In genomic region chr2:66794115-66794514, GRCh38 we compare ENCODE assay signal across 21 cellular contexts.
DNase-seq lines count a peak whose midpoint lies in the region; TF ChIP-seq lines count a peak whose summit lies in the region.
"Had no signal": no experiment of that assay in that cellular context is flagged by ENCODE, and none has a peak within 500 bp of the region (broad histone marks: within the 10 kb centered on the region; RNA-seq: fewer than 3 reads in every experiment).

No MANE protein-coding gene starts in this region.

- POLR2A ChIA-PET in MCF 10A (lab: Yijun Ruan, JAX): interaction anchor here (1.5 kb wide), 1 partner anchor 11 kb away, joined by 7 read pairs; no protein-coding TSS in a partner anchor

- DNase-seq in M059J (ENCODE audit: low read depth): peak; percentile 6
- peak; percentile 17 for DNase-seq in cerebellum (ENCODE audit: low spot score)
- DNase-seq in MCF 10A (ENCODE audit: unreplicated experiment): no peak
- no peak for DNase-seq in NCI-H146 (lab: John Stamatoyannopoulos, UW)
- DNase-seq in activated T-cell treated with anti-CD3 and anti-CD28 coated beads, Interleukin-2, amount 50 U/mL, for 24 hours: no peak
- no peak for DNase-seq in posterior vena cava (ENCODE audit: low spot score)
- DNase-seq: Caco-2; CD4-positive, alpha-beta memory T cell; GDM1; Karpas-422; MV-4-11; NCI-H1105; NCI-H2029; NCI-H446 treated with DMSO at 0.1 percent for 48 hours; NCI-H526; NCI-H82; NK-92 treated with Interleukin-12 subunit alpha and Interleukin-12 subunit beta, amount 100 ng/mL, for 24 hours; PC-3 had no signal

- CTCF ChIA-PET in MCF 10A (lab: Yijun Ruan, JAX): no interaction called here

- peak overlapping the region; percentile 81 to 91 (median 83) for H3K27ac Mint-ChIP-seq in nephron
- no peak overlapping the region for H3K27ac Mint-ChIP-seq in MCF 10A (ENCODE audit: low read depth, unreplicated experiment)
- H3K27ac Mint-ChIP-seq in activated T-cell treated with anti-CD3 and anti-CD28 coated beads, Interleukin-2, amount 50 U/mL, for 24 hours: no peak overlapping the region
- H3K27ac Mint-ChIP-seq: CD4-positive, alpha-beta memory T cell had no signal

- BruUV-seq in MCF 10A (replicated peaks; lab: Mats Ljungman, UMichigan): no TSS peak

- peaks cover 9% of the 10 kb centered on the region for H3K9me3 Mint-ChIP-seq in nephron
- H3K9me3 Mint-ChIP-seq in MCF 10A (ENCODE audit: unreplicated experiment): peaks cover 10% of the 10 kb centered on the region
- H3K9me3 Mint-ChIP-seq in activated T-cell treated with anti-CD3 and anti-CD28 coated beads, Interleukin-2, amount 50 U/mL, for 24 hours: no peaks in the 10 kb centered on the region

- no peak for TF ChIP-seq CTCF in nephron (IDR thresholded peaks at IDR 0.05; ENCODE audit: unreplicated experiment in 3 of 3)
- TF ChIP-seq CTCF in MCF 10A (IDR thresholded peaks at IDR 0.05; ENCODE audit: unreplicated experiment): no peak

- no peak overlapping the region for H3K4me3 ChIP-seq in stomach smooth muscle (ENCODE audit: low read length in 2 of 2)
- H3K4me3 ChIP-seq: A549 had no signal

- no peaks in the 10 kb centered on the region for H3K27me3 ChIP-seq in stomach smooth muscle (ENCODE audit: control insufficient read depth in 1 of 2, insufficient read depth in 2 of 2, low read length in 2 of 2)

- intact Hi-C loops in MCF 10A (cut with micrococcal nuclease) (no loop called here), posterior vena cava (cut with DNase I) (no loop called here)

- H3K4me1 Mint-ChIP-seq in nephron: peaks cover 27% of the 10 kb centered on the region
- peaks cover 16% of the 10 kb centered on the region for H3K4me1 Mint-ChIP-seq in MCF 10A (ENCODE audit: insufficient read depth, unreplicated experiment)
- H3K4me1 Mint-ChIP-seq in activated T-cell treated with anti-CD3 and anti-CD28 coated beads, Interleukin-2, amount 50 U/mL, for 24 hours (ENCODE audit: low read depth): no peaks in the 10 kb centered on the region
- H3K4me1 Mint-ChIP-seq: CD4-positive, alpha-beta memory T cell had no signal

- peak overlapping the region in 1 of 3 experiments; percentile 8 for H3K4me3 Mint-ChIP-seq in nephron
- no peak overlapping the region for H3K4me3 Mint-ChIP-seq in MCF 10A (ENCODE audit: unreplicated experiment)
- H3K4me3 Mint-ChIP-seq in activated T-cell treated with anti-CD3 and anti-CD28 coated beads, Interleukin-2, amount 50 U/mL, for 24 hours: no peak overlapping the region
- H3K4me3 Mint-ChIP-seq: CD4-positive, alpha-beta memory T cell had no signal

- no peak overlapping the region for H3K9ac ChIP-seq in stomach smooth muscle (ENCODE audit: low read length in 2 of 2)

- H3K27ac ChIP-seq in stomach smooth muscle (ENCODE audit: low read length): peak overlapping the region; percentile 18
- H3K27ac ChIP-seq: A549 had no signal

- H3K36me3 Mint-ChIP-seq in nephron (ENCODE audit: low read depth) (peaks cover 3% of the 10 kb centered on the region), MCF 10A (ENCODE audit: insufficient read depth, unreplicated experiment) (no peaks in the 10 kb centered on the region)
- no peaks in the 10 kb centered on the region for H3K36me3 Mint-ChIP-seq in activated T-cell treated with anti-CD3 and anti-CD28 coated beads, Interleukin-2, amount 50 U/mL, for 24 hours (ENCODE audit: low read depth)
- H3K36me3 Mint-ChIP-seq: CD4-positive, alpha-beta memory T cell had no signal

- no peaks in the 10 kb centered on the region for H3K36me3 ChIP-seq in stomach smooth muscle (ENCODE audit: control insufficient read depth in 2 of 2, insufficient read depth in 2 of 2, low read length in 2 of 2)

- peaks cover 15% of the 10 kb centered on the region for H3K4me1 ChIP-seq in stomach smooth muscle (ENCODE audit: control insufficient read depth, insufficient read depth, low read length)
- H3K4me1 ChIP-seq: A549, Caco-2 had no signal

- H3K27me3 Mint-ChIP-seq in nephron (ENCODE audit: low read depth) (no peaks in the 10 kb centered on the region), MCF 10A (ENCODE audit: insufficient read depth, unreplicated experiment) (no peaks in the 10 kb centered on the region)
- H3K27me3 Mint-ChIP-seq in activated T-cell treated with anti-CD3 and anti-CD28 coated beads, Interleukin-2, amount 50 U/mL, for 24 hours: no peaks in the 10 kb centered on the region
- H3K27me3 Mint-ChIP-seq: CD4-positive, alpha-beta memory T cell had no signal

- no peaks in the 10 kb centered on the region for H3K9me3 ChIP-seq in stomach smooth muscle (ENCODE audit: control insufficient read depth in 2 of 2, low read length in 2 of 2)
- H3K9me3 ChIP-seq: A549, Caco-2 had no signal

Comparison
In these comparisons a context has a peak if more than half of its experiments do, and no peak if none do; other contexts are left out.
1. DNase-seq: peak in M059J (single experiment) and cerebellum (single experiment); none in MCF 10A (single experiment), NCI-H146 (single experiment), activated T-cell treated with anti-CD3 and anti-CD28 coated beads, Interleukin-2, amount 50 U/mL, for 24 hours (single experiment) and posterior vena cava (single experiment).
2. H3K27ac Mint-ChIP-seq: peak in nephron (3 of 3); none in MCF 10A (single experiment) and activated T-cell treated with anti-CD3 and anti-CD28 coated beads, Interleukin-2, amount 50 U/mL, for 24 hours (single experiment).